Comparison of ENCODE assay signal across 1 cellular context in the genomic region with DNA sequence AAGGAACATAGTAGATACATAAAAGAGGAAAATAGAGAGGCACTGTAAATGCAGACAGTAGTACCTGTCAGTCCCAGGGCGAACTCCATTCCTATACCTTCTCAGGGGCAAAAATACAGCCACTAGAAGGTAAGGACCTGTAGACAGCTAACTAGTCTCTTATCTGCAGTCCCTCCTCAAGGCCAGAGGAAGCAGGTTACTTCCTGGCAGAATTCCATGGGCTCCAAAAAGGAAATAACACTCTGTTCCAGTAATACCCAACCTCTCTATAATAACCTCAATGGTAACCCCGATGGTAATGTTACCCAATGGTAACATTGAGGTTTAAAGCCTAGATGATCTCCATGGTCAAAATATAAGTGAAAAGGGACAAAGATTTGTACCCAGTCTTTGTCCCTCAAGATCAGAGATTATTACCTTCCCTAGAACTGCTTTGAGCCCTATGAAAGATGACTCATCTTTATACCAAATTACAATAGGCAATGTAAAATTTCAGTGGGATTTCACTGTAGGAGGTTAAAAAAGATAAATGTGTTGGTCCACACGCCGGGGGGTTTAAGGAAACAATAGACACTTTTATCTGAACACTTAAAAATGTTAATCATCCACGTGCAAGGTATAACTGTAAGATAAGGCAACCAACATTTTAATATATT.
TF ChIP-seq lines count a peak whose summit lies in the region.

No MANE protein-coding gene starts in this region.

TF ChIP-seq in HEK293, 187 proteins besides CTCF, POLR2A, EP300 and RAD21 (continued from another document and continues in another):
- TF ChIP-seq, protein P1, sequence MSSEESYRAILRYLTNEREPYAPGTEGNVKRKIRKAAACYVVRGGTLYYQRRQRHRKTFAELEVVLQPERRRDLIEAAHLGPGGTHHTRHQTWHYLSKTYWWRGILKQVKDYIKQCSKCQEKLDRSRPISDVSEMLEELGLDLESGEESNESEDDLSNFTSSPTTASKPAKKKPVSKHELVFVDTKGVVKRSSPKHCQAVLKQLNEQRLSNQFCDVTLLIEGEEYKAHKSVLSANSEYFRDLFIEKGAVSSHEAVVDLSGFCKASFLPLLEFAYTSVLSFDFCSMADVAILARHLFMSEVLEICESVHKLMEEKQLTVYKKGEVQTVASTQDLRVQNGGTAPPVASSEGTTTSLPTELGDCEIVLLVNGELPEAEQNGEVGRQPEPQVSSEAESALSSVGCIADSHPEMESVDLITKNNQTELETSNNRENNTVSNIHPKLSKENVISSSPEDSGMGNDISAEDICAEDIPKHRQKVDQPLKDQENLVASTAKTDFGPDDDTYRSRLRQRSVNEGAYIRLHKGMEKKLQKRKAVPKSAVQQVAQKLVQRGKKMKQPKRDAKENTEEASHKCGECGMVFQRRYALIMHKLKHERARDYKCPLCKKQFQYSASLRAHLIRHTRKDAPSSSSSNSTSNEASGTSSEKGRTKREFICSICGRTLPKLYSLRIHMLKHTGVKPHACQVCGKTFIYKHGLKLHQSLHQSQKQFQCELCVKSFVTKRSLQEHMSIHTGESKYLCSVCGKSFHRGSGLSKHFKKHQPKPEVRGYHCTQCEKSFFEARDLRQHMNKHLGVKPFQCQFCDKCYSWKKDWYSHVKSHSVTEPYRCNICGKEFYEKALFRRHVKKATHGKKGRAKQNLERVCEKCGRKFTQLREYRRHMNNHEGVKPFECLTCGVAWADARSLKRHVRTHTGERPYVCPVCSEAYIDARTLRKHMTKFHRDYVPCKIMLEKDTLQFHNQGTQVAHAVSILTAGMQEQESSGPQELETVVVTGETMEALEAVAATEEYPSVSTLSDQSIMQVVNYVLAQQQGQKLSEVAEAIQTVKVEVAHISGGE (tag by site-specific recombination; conservative IDR thresholded peaks at IDR 0.05; ENCODE audit: low read depth), result no peak
- TF ChIP-seq ZNF19 (tag by site-specific recombination; IDR thresholded peaks at IDR 0.05; ENCODE audit: low read depth) (no peak), HOXC10 (CRISPR knock-in tag; IDR thresholded peaks at IDR 0.05) (no peak), ZNF530 (tag by site-specific recombination; IDR thresholded peaks at IDR 0.05; ENCODE audit: low read depth) (no peak), ZNF792 (tag by site-specific recombination; IDR thresholded peaks at IDR 0.05) (no peak), ZNF629 (tag by site-specific recombination; IDR thresholded peaks at IDR 0.05) (no peak), ZNF202 (tag by site-specific recombination; IDR thresholded peaks at IDR 0.05; ENCODE audit: borderline replicate concordance) (no peak), FEZF1 (tag by site-specific recombination; IDR thresholded peaks at IDR 0.05) (no peak), ZBTB7A (tag by site-specific recombination; IDR thresholded peaks at IDR 0.05; ENCODE audit: low read depth) (no peak), ZNF112 (tag by site-specific recombination; IDR thresholded peaks at IDR 0.05) (no peak), ZFHX2 (tag by site-specific recombination; conservative IDR thresholded peaks at IDR 0.05) (peak; percentile 46; the same call in 1 of the 2 replicates), ZFP69B (tag by site-specific recombination; IDR thresholded peaks at IDR 0.05) (0 out of 2 replicates have a peak, but pooled peaks have one; percentile 13), ZNF521 (tag by site-specific recombination; IDR thresholded peaks at IDR 0.05) (no peak), BCL11B (tag by site-specific recombination; IDR thresholded peaks at IDR 0.05; ENCODE audit: low read depth) (no peak), ZBTB48 (tag by site-specific recombination; IDR thresholded peaks at IDR 0.05) (peak; percentile 66; the same call in 1 of the 2 replicates), ZNF121 (tag by site-specific recombination; IDR thresholded peaks at IDR 0.05) (no peak), ZNF610 (tag by site-specific recombination; IDR thresholded peaks at IDR 0.05; ENCODE audit: borderline replicate concordance) (no peak), ZNF184 (tag by site-specific recombination; IDR thresholded peaks at IDR 0.05) (no peak), ZNF701 (tag by site-specific recombination; IDR thresholded peaks at IDR 0.05) (no peak), ZNF624 (tag by site-specific recombination; IDR thresholded peaks at IDR 0.05) (no peak), EGR2 (tag by site-specific recombination; IDR thresholded peaks at IDR 0.05; ENCODE audit: low read depth) (peak; percentile 18; the same call in 1 of the 2 replicates), ZNF248 (tag by site-specific recombination; IDR thresholded peaks at IDR 0.05) (no peak)
- TF ChIP-seq, protein P2, sequence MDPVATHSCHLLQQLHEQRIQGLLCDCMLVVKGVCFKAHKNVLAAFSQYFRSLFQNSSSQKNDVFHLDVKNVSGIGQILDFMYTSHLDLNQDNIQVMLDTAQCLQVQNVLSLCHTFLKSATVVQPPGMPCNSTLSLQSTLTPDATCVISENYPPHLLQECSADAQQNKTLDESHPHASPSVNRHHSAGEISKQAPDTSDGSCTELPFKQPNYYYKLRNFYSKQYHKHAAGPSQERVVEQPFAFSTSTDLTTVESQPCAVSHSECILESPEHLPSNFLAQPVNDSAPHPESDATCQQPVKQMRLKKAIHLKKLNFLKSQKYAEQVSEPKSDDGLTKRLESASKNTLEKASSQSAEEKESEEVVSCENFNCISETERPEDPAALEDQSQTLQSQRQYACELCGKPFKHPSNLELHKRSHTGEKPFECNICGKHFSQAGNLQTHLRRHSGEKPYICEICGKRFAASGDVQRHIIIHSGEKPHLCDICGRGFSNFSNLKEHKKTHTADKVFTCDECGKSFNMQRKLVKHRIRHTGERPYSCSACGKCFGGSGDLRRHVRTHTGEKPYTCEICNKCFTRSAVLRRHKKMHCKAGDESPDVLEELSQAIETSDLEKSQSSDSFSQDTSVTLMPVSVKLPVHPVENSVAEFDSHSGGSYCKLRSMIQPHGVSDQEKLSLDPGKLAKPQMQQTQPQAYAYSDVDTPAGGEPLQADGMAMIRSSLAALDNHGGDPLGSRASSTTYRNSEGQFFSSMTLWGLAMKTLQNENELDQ (tag by site-specific recombination; IDR thresholded peaks at IDR 0.05; ENCODE audit: low read depth), result no peak
- TF ChIP-seq, protein P3, sequence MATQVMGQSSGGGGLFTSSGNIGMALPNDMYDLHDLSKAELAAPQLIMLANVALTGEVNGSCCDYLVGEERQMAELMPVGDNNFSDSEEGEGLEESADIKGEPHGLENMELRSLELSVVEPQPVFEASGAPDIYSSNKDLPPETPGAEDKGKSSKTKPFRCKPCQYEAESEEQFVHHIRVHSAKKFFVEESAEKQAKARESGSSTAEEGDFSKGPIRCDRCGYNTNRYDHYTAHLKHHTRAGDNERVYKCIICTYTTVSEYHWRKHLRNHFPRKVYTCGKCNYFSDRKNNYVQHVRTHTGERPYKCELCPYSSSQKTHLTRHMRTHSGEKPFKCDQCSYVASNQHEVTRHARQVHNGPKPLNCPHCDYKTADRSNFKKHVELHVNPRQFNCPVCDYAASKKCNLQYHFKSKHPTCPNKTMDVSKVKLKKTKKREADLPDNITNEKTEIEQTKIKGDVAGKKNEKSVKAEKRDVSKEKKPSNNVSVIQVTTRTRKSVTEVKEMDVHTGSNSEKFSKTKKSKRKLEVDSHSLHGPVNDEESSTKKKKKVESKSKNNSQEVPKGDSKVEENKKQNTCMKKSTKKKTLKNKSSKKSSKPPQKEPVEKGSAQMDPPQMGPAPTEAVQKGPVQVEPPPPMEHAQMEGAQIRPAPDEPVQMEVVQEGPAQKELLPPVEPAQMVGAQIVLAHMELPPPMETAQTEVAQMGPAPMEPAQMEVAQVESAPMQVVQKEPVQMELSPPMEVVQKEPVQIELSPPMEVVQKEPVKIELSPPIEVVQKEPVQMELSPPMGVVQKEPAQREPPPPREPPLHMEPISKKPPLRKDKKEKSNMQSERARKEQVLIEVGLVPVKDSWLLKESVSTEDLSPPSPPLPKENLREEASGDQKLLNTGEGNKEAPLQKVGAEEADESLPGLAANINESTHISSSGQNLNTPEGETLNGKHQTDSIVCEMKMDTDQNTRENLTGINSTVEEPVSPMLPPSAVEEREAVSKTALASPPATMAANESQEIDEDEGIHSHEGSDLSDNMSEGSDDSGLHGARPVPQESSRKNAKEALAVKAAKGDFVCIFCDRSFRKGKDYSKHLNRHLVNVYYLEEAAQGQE (tag by site-specific recombination; IDR thresholded peaks at IDR 0.05), result no peak
- TF ChIP-seq, protein P4, sequence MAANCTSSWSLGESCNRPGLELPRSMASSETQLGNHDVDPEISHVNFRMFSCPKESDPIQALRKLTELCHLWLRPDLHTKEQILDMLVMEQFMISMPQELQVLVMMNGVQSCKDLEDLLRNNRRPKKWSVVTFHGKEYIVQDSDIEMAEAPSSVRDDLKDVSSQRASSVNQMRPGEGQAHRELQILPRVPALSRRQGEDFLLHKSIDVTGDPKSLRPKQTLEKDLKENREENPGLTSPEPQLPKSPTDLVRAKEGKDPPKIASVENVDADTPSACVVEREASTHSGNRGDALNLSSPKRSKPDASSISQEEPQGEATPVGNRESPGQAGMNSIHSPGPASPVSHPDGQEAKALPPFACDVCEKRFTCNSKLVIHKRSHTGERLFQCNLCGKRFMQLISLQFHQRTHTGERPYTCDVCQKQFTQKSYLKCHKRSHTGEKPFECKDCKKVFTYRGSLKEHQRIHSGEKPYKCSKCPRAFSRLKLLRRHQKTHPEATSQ (tag by site-specific recombination; IDR thresholded peaks at IDR 0.05), result no peak
- TF ChIP-seq, protein P5, sequence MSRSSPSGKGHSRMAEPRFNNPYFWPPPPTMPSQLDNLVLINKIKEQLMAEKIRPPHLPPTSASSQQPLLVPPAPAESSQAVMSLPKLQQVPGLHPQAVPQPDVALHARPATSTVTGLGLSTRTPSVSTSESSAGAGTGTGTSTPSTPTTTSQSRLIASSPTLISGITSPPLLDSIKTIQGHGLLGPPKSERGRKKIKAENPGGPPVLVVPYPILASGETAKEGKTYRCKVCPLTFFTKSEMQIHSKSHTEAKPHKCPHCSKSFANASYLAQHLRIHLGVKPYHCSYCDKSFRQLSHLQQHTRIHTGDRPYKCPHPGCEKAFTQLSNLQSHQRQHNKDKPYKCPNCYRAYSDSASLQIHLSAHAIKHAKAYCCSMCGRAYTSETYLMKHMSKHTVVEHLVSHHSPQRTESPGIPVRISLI (tag by site-specific recombination; IDR thresholded peaks at IDR 0.05), result no peak
- TF ChIP-seq, protein P6, sequence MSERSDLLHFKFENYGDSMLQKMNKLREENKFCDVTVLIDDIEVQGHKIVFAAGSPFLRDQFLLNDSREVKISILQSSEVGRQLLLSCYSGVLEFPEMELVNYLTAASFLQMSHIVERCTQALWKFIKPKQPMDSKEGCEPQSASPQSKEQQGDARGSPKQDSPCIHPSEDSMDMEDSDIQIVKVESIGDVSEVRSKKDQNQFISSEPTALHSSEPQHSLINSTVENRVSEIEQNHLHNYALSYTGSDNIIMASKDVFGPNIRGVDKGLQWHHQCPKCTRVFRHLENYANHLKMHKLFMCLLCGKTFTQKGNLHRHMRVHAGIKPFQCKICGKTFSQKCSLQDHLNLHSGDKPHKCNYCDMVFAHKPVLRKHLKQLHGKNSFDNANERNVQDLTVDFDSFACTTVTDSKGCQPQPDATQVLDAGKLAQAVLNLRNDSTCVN (tag by site-specific recombination; optimal IDR thresholded peaks at IDR 0.05), result no peak
- TF ChIP-seq, protein P7, sequence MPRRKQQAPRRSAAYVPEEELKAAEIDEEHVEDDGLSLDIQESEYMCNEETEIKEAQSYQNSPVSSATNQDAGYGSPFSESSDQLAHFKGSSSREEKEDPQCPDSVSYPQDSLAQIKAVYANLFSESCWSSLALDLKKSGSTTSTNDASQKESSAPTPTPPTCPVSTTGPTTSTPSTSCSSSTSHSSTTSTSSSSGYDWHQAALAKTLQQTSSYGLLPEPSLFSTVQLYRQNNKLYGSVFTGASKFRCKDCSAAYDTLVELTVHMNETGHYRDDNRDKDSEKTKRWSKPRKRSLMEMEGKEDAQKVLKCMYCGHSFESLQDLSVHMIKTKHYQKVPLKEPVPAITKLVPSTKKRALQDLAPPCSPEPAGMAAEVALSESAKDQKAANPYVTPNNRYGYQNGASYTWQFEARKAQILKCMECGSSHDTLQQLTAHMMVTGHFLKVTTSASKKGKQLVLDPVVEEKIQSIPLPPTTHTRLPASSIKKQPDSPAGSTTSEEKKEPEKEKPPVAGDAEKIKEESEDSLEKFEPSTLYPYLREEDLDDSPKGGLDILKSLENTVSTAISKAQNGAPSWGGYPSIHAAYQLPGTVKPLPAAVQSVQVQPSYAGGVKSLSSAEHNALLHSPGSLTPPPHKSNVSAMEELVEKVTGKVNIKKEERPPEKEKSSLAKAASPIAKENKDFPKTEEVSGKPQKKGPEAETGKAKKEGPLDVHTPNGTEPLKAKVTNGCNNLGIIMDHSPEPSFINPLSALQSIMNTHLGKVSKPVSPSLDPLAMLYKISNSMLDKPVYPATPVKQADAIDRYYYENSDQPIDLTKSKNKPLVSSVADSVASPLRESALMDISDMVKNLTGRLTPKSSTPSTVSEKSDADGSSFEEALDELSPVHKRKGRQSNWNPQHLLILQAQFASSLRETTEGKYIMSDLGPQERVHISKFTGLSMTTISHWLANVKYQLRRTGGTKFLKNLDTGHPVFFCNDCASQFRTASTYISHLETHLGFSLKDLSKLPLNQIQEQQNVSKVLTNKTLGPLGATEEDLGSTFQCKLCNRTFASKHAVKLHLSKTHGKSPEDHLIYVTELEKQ (tag by site-specific recombination; IDR thresholded peaks at IDR 0.05; ENCODE audit: borderline replicate concordance), result no peak
- TF ChIP-seq, protein P8, sequence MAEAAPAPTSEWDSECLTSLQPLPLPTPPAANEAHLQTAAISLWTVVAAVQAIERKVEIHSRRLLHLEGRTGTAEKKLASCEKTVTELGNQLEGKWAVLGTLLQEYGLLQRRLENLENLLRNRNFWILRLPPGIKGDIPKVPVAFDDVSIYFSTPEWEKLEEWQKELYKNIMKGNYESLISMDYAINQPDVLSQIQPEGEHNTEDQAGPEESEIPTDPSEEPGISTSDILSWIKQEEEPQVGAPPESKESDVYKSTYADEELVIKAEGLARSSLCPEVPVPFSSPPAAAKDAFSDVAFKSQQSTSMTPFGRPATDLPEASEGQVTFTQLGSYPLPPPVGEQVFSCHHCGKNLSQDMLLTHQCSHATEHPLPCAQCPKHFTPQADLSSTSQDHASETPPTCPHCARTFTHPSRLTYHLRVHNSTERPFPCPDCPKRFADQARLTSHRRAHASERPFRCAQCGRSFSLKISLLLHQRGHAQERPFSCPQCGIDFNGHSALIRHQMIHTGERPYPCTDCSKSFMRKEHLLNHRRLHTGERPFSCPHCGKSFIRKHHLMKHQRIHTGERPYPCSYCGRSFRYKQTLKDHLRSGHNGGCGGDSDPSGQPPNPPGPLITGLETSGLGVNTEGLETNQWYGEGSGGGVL (tag by site-specific recombination; IDR thresholded peaks at IDR 0.05), result no peak
- TF ChIP-seq, protein P9, sequence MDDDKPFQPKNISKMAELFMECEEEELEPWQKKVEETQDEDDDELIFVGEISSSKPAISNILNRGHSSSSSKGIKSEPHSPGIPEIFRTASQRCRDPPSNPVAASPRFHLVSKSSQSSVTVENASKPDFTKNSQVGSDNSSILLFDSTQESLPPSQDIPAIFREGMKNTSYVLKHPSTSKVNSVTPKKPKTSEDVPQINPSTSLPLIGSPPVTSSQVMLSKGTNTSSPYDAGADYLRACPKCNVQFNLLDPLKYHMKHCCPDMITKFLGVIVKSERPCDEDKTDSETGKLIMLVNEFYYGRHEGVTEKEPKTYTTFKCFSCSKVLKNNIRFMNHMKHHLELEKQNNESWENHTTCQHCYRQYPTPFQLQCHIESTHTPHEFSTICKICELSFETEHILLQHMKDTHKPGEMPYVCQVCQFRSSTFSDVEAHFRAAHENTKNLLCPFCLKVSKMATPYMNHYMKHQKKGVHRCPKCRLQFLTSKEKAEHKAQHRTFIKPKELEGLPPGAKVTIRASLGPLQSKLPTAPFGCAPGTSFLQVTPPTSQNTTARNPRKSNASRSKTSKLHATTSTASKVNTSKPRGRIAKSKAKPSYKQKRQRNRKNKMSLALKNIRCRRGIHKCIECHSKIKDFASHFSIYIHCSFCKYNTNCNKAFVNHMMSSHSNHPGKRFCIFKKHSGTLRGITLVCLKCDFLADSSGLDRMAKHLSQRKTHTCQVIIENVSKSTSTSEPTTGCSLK (tag by site-specific recombination; IDR thresholded peaks at IDR 0.05), result no peak
